In the genomic region with DNA sequence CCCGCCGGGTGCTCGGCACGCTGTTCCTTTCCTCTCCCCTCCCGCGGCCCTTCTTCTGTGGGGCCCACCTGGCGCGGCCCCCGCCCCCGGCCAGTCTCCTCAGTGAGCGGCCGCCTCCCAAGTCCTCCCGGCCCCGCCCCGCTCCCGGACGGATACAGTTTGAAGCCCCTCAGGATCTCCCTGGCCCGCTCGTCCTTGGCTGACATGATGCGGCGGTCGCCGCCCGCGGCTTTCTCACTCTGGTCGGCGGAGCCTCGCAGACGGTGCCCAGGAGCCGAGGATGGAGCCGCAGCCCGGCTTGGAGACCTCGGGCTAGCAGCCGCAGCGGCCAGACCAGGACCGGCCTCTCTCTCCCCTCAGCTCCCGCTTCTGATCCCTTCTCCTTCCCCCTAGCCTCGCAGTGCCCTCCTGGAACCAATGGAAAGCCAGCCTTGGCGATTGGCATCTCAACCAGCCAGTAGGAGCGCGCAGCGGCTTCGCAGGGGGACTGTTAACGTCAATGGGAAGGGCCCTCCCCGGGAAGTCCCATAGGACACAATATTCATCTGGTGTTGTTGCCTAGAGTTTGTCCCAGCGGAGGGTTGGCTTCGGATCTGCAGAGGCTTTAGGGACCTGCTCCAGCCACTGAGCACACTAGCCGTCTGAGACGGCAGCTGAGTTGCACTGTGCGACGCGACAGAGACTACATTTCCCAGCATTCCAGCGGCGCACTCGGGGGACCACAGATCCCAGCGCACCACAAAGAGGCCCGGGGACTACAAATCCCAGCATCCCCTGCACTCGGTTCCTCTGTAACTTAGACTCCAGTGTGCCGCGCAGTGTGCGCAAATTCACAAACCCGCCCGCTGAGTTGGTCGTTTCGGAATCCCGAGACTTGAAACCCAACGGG, we compare ENCODE assay signal across 1 cellular context.
A peak's percentile ranks its signal among the peaks of the same experiment; 100 is the strongest.
TF ChIP-seq lines count a peak whose summit lies in the region.

Gene PDE6D (minus strand): TSS at position 374 of the 889 bp plus-strand sequence. CDS start 168 bp downstream, at position 206.

TF ChIP-seq in HepG2, 621 proteins besides CTCF, POLR2A, EP300 and RAD21 (continued from another document and continues in another):
- TF ChIP-seq, protein P1, sequence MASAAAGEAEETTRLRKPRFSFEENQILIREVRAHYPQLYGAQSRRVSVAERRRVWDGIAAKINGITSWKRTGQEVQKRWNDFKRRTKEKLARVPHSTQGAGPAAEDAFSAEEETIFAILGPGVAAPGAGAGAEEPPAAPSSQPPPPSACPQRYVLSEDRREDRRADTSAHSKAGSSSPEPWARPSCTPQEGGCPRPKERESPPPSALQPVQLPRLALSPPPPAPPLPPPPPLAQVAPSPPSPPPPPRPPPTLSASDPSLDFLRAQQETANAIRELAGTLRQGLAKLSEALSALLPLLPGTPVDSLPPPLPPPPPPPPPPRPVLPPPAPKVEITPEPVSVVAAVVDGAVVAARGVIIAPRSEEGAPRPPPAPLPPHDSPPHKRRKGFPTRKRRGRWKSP (CRISPR knock-in tag; IDR thresholded peaks at IDR 0.05) = peak; percentile 42; the same call in 1 of the 2 replicates
- TF ChIP-seq ATRX (CRISPR knock-in tag; IDR thresholded peaks at IDR 0.05; ENCODE audit: borderline replicate concordance) (no peak), ZNF383 (CRISPR knock-in tag; IDR thresholded peaks at IDR 0.05; ENCODE audit: borderline replicate concordance) (peak; percentile 87; the same call in 1 of the 2 replicates), ONECUT2 (CRISPR knock-in tag; IDR thresholded peaks at IDR 0.05) (no peak), ZNF232 (CRISPR knock-in tag; IDR thresholded peaks at IDR 0.05; ENCODE audit: borderline replicate concordance) (peak; percentile 80; the same call in 1 of the 2 replicates), NFE2 (CRISPR knock-in tag; IDR thresholded peaks at IDR 0.05) (no peak), ZNF850 (CRISPR knock-in tag; conservative IDR thresholded peaks at IDR 0.05) (0 out of 2 replicates have a peak, but pooled peaks have one; percentile 40), KDM4B (CRISPR knock-in tag; IDR thresholded peaks at IDR 0.05) (peak; percentile 84; the same call in 1 of the 2 replicates), ZNF44 (CRISPR knock-in tag; IDR thresholded peaks at IDR 0.05) (peak; percentile 81), ZBED4 (CRISPR knock-in tag; IDR thresholded peaks at IDR 0.05; ENCODE audit: borderline replicate concordance) (no peak; the same call in none of the 2 replicates), ZNF597 (CRISPR knock-in tag; IDR thresholded peaks at IDR 0.05) (0 out of 2 replicates have a peak, but pooled peaks have one; percentile 91), HNRNPL (IDR thresholded peaks at IDR 0.05; ENCODE audit: low read depth, low read length) (no peak), MYNN (CRISPR knock-in tag; IDR thresholded peaks at IDR 0.05; ENCODE audit: low read depth) (0 out of 2 replicates have a peak, but pooled peaks have one; percentile 17), STAT6 (CRISPR knock-in tag; IDR thresholded peaks at IDR 0.05; ENCODE audit: borderline replicate concordance) (peak; percentile 58; the same call in 1 of the 2 replicates), MAZ (IDR thresholded peaks at IDR 0.05; ENCODE audit: borderline replicate concordance, low read depth, low read length) (peak; percentile 52; the same call in 1 of the 2 replicates), MAZ (CRISPR knock-in tag; IDR thresholded peaks at IDR 0.05; ENCODE audit: low read depth) (peak; percentile 75), DDIT3 (CRISPR knock-in tag; IDR thresholded peaks at IDR 0.05) (no peak), EZH2 (conservative IDR thresholded peaks at IDR 0.05; ENCODE audit: low read depth, low read length) (no peak), TEAD3 (CRISPR knock-in tag; optimal IDR thresholded peaks at IDR 0.05; ENCODE audit: borderline replicate concordance) (peak; percentile 61), SAFB2 (CRISPR knock-in tag; IDR thresholded peaks at IDR 0.05; ENCODE audit: borderline replicate concordance, low read depth) (peak; percentile 84; the same call in 1 of the 2 replicates), ISL2 (CRISPR knock-in tag; IDR thresholded peaks at IDR 0.05) (peak; percentile 42), ZNF296 (CRISPR knock-in tag; conservative IDR thresholded peaks at IDR 0.05) (no peak), ZNF138 (CRISPR knock-in tag; IDR thresholded peaks at IDR 0.05; ENCODE audit: low read depth) (no peak), ZNF775 (CRISPR knock-in tag; IDR thresholded peaks at IDR 0.05; ENCODE audit: borderline replicate concordance) (peak; percentile 49; the same call in 1 of the 2 replicates), ZNF724P (CRISPR knock-in tag; IDR thresholded peaks at IDR 0.05; ENCODE audit: borderline replicate concordance) (no peak; the same call in 1 of the 2 replicates), SMAD3 (CRISPR knock-in tag; IDR thresholded peaks at IDR 0.05) (peak; percentile 87), GPN1 (CRISPR knock-in tag; IDR thresholded peaks at IDR 0.05; ENCODE audit: borderline replicate concordance) (no peak), POLR2AphosphoS5 (IDR thresholded peaks at IDR 0.05; ENCODE audit: low read depth, low read length) (peak; percentile 76), ZNF709 (CRISPR knock-in tag; IDR thresholded peaks at IDR 0.05) (no peak), ZFP36L2 (CRISPR knock-in tag; IDR thresholded peaks at IDR 0.05) (no peak; the same call in 1 of the 2 replicates), NFKB2 (CRISPR knock-in tag; IDR thresholded peaks at IDR 0.05; ENCODE audit: borderline replicate concordance) (no peak; the same call in 1 of the 2 replicates), CENPT (CRISPR knock-in tag; IDR thresholded peaks at IDR 0.05; ENCODE audit: low read depth) (no peak)
- TF ChIP-seq, protein P2, sequence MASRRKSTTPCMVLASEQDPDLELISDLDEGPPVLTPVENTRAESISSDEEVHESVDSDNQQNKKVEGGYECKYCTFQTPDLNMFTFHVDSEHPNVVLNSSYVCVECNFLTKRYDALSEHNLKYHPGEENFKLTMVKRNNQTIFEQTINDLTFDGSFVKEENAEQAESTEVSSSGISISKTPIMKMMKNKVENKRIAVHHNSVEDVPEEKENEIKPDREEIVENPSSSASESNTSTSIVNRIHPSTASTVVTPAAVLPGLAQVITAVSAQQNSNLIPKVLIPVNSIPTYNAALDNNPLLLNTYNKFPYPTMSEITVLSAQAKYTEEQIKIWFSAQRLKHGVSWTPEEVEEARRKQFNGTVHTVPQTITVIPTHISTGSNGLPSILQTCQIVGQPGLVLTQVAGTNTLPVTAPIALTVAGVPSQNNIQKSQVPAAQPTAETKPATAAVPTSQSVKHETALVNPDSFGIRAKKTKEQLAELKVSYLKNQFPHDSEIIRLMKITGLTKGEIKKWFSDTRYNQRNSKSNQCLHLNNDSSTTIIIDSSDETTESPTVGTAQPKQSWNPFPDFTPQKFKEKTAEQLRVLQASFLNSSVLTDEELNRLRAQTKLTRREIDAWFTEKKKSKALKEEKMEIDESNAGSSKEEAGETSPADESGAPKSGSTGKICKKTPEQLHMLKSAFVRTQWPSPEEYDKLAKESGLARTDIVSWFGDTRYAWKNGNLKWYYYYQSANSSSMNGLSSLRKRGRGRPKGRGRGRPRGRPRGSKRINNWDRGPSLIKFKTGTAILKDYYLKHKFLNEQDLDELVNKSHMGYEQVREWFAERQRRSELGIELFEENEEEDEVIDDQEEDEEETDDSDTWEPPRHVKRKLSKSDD (CRISPR knock-in tag; IDR thresholded peaks at IDR 0.05; ENCODE audit: low read depth) = no peak
- TF ChIP-seq, protein P3, sequence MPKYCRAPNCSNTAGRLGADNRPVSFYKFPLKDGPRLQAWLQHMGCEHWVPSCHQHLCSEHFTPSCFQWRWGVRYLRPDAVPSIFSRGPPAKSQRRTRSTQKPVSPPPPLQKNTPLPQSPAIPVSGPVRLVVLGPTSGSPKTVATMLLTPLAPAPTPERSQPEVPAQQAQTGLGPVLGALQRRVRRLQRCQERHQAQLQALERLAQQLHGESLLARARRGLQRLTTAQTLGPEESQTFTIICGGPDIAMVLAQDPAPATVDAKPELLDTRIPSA (CRISPR knock-in tag; IDR thresholded peaks at IDR 0.05; ENCODE audit: borderline replicate concordance) = no peak; the same call in 1 of the 2 replicates
- TF ChIP-seq, protein P4, sequence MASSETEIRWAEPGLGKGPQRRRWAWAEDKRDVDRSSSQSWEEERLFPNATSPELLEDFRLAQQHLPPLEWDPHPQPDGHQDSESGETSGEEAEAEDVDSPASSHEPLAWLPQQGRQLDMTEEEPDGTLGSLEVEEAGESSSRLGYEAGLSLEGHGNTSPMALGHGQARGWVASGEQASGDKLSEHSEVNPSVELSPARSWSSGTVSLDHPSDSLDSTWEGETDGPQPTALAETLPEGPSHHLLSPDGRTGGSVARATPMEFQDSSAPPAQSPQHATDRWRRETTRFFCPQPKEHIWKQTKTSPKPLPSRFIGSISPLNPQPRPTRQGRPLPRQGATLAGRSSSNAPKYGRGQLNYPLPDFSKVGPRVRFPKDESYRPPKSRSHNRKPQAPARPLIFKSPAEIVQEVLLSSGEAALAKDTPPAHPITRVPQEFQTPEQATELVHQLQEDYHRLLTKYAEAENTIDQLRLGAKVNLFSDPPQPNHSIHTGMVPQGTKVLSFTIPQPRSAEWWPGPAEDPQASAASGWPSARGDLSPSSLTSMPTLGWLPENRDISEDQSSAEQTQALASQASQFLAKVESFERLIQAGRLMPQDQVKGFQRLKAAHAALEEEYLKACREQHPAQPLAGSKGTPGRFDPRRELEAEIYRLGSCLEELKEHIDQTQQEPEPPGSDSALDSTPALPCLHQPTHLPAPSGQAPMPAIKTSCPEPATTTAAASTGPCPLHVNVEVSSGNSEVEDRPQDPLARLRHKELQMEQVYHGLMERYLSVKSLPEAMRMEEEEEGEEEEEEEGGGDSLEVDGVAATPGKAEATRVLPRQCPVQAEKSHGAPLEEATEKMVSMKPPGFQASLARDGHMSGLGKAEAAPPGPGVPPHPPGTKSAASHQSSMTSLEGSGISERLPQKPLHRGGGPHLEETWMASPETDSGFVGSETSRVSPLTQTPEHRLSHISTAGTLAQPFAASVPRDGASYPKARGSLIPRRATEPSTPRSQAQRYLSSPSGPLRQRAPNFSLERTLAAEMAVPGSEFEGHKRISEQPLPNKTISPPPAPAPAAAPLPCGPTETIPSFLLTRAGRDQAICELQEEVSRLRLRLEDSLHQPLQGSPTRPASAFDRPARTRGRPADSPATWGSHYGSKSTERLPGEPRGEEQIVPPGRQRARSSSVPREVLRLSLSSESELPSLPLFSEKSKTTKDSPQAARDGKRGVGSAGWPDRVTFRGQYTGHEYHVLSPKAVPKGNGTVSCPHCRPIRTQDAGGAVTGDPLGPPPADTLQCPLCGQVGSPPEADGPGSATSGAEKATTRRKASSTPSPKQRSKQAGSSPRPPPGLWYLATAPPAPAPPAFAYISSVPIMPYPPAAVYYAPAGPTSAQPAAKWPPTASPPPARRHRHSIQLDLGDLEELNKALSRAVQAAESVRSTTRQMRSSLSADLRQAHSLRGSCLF (CRISPR knock-in tag; IDR thresholded peaks at IDR 0.05; ENCODE audit: borderline replicate concordance) = no peak
